Comparison of ENCODE assay signal across 29 cellular contexts in the genomic region with DNA sequence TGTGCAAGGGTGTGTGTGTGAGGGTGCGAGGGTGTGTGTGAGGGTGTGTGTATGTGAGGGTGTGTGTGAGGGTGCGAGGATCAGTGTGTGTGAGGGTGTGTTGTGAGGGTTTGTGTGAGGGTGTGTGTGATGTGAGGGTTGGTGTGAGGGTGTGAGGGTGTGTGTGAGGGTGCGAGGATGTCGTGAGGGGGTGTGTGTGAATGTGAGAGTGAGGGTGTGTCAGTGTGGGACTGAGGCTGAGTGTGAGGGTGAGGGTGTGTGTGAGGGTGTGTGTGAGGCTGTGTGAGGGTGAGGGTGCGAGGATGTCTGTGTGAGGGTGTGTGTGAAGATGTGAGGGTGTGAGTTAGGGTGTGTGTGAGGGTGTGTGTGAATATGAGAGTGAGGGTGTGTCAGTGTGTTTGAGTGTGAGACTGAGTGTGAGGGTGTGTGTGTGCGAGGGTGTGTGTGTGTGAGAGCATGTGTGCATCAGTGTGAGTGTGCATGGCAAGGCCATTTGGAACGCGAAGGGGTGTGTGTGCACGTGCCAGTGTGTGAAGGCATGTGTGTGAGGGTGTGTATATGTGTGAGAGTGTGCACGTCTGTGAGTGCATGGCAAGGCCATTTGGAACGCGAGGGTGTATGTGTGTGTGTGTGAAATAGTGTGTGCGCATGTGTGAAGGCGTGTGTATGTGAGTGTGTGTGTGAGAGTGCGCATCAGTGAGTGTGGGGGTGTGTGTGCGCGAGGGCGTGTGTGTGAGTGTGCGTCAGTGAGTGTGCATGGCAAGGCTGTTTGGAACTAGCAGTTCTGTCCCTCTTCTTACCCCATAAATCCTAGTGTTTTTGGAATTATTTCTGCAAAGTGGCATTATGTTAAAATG.
DNase-seq lines count a peak whose midpoint lies in the region; ATAC-seq, FAIRE-seq and TF ChIP-seq lines count a peak whose summit lies in the region.
"Had no signal": no experiment of that assay in that cellular context is flagged by ENCODE, and none has a peak within 500 bp of the region (broad histone marks: within the 10 kb centered on the region; RNA-seq: fewer than 3 reads in every experiment).

No MANE protein-coding gene starts in this region.

- H3K4me1 ChIP-seq in K562 (replicated peaks in 1 of 2; ENCODE audit: control insufficient read depth in 2 of 2, insufficient read depth in 2 of 2, low read length in 2 of 2) (peaks cover 0 to 22% of the 10 kb centered on the region in 2 experiments; a peak in 3 of 5 replicates), lung (ENCODE audit: control insufficient read depth in 2 of 2, insufficient read depth in 2 of 2, low read length in 2 of 2) (peaks cover 0 to 4% of the 10 kb centered on the region in 2 donors), vagina (peaks cover 14% of the 10 kb centered on the region)
- H3K4me1 ChIP-seq: gastroesophageal sphincter, Peyer's patch had no signal

- no peaks in the 10 kb centered on the region for H3K79me2 ChIP-seq in K562 (ENCODE audit: control insufficient read depth, insufficient read depth, low read length)

- H3K36me3 Mint-ChIP-seq in activated naive CD8-positive, alpha-beta T cell treated with anti-CD3 and anti-CD28 coated beads, Interleukin-2, amount 50 U/mL, for 24 hours (ENCODE audit: low read depth) = no peaks in the 10 kb centered on the region
- peaks cover 2% of the 10 kb centered on the region for H3K36me3 Mint-ChIP-seq in activated naive CD8-positive, alpha-beta T cell treated with anti-CD3 and anti-CD28 coated beads for 36 hours

- H4K20me1 ChIP-seq in K562 (replicated peaks; ENCODE audit: control insufficient read depth, insufficient read depth, low read length) = peaks cover 12% of the 10 kb centered on the region

- no peak for TF ChIP-seq EP300 in K562 (IDR thresholded peaks at IDR 0.05; ENCODE audit: low read length)

- 61% methylated on average over 19 of the region's 19 CpGs for WGBS in K562 (ENCODE audit: insufficient coverage, low coverage, missing lambda C conversion rate)
- 97 to 98% methylated on average over 19 of the region's 19 CpGs for WGBS in lung, 2 donors

- H3K27ac ChIP-seq in K562 (ENCODE audit: extremely low read depth, low read depth, low read length) (no peak overlapping the region), lung (ENCODE audit: low read depth in 1 of 2, low read length in 1 of 2) (no peak overlapping the region), vagina (no peak overlapping the region)
- H3K27ac ChIP-seq: gastroesophageal sphincter, hepatocyte, pancreas, Peyer's patch had no signal

- TF ChIP-seq POLR2A in K562 (conservative IDR thresholded peaks at IDR 0.05) (no peak), vagina (IDR thresholded peaks at IDR 0.05) (no peak)

- H3K27ac Mint-ChIP-seq in activated naive CD8-positive, alpha-beta T cell treated with anti-CD3 and anti-CD28 coated beads, Interleukin-2, amount 50 U/mL, for 24 hours = no peak overlapping the region
- H3K27ac Mint-ChIP-seq in activated naive CD8-positive, alpha-beta T cell treated with anti-CD3 and anti-CD28 coated beads for 36 hours = no peak overlapping the region
- H3K27ac Mint-ChIP-seq: activated CD8-positive, alpha-beta T cell treated with anti-CD3 and anti-CD28 coated beads, Interleukin-2, amount 10 ng/mL, durations not matched to agents 7 days and 5 days; CD4-positive, alpha-beta T cell; T-helper 2 cell treated with Interferon-gamma antibody and Interleukin-4, amounts not matched to agents 5 μg/mL and 100 μg/mL, for 36 hours had no signal

- no peak overlapping the region for H2AFZ ChIP-seq in K562 (ENCODE audit: low read depth, low read length)
- H2AFZ ChIP-seq: hepatocyte had no signal

- H3K9me1 ChIP-seq in K562 (ENCODE audit: control insufficient read depth, insufficient read depth, low read length) = no peaks in the 10 kb centered on the region

- intact Hi-C loops in K562 (cut with micrococcal nuclease) (no loop called here), vagina (cut with DNase I) (no loop called here)

- FAIRE-seq in K562 (lab: Jason Lieb, UNC) = no peak
- FAIRE-seq: A204.1, pancreas, urothelium cell line had no signal

- TF ChIP-seq CTCF in K562 (IDR thresholded peaks at IDR 0.05 in 2 of 3, conservative IDR thresholded peaks at IDR 0.05 in 1 of 3; ENCODE audit: insufficient read depth in 2 of 3, low read depth in 1 of 3, low read length in 3 of 3) = no peak
- no peak for TF ChIP-seq CTCF in lung (IDR thresholded peaks at IDR 0.05; ENCODE audit: control extremely low read depth, extremely low read depth)
- TF ChIP-seq CTCF in vagina (IDR thresholded peaks at IDR 0.05) = no peak

- H3K9me3 Mint-ChIP-seq in activated naive CD8-positive, alpha-beta T cell treated with anti-CD3 and anti-CD28 coated beads, Interleukin-2, amount 50 U/mL, for 24 hours = no peaks in the 10 kb centered on the region
- no peaks in the 10 kb centered on the region for H3K9me3 Mint-ChIP-seq in activated naive CD8-positive, alpha-beta T cell treated with anti-CD3 and anti-CD28 coated beads for 36 hours
- H3K9me3 Mint-ChIP-seq: CD4-positive, alpha-beta T cell; central memory CD8-positive, alpha-beta T cell; T-helper 2 cell treated with Interferon-gamma antibody and Interleukin-4, amounts not matched to agents 5 μg/mL and 100 μg/mL, for 36 hours had no signal

- no peaks in the 10 kb centered on the region for H3K36me3 ChIP-seq in K562 (ENCODE audit: control insufficient read depth, insufficient read depth, low read length)
- H3K36me3 ChIP-seq in lung (ENCODE audit: control insufficient read depth in 2 of 2, insufficient read depth in 2 of 2, low read length in 2 of 2) = no peaks in the 10 kb centered on the region
- no peaks in the 10 kb centered on the region for H3K36me3 ChIP-seq in vagina
- H3K36me3 ChIP-seq: gastroesophageal sphincter, pancreas, Peyer's patch had no signal

- in situ Hi-C loops in K562 (cut with MboI) = no loop called here

- TF ChIP-seq RAD21 in K562 (CRISPR knock-in tag; conservative IDR thresholded peaks at IDR 0.05 in 1 of 2, IDR thresholded peaks at IDR 0.05 in 1 of 2) = no peak

- peaks cover 12 to 48% of the 10 kb centered on the region in 2 experiments; a peak in 3 of 5 replicates for H3K27me3 ChIP-seq in K562 (ENCODE audit: control insufficient read depth in 2 of 2, insufficient read depth in 2 of 2, low read length in 2 of 2)
- no peaks in the 10 kb centered on the region for H3K27me3 ChIP-seq in lung (ENCODE audit: control insufficient read depth, insufficient read depth)
- H3K27me3 ChIP-seq in vagina = no peaks in the 10 kb centered on the region
- H3K27me3 ChIP-seq: gastroesophageal sphincter, hepatocyte, pancreas, Peyer's patch had no signal

- H3K9ac ChIP-seq in K562 (ENCODE audit: insufficient read depth in 1 of 2, low read depth in 2 of 2, low read length in 2 of 2) = no peak overlapping the region

- no peak overlapping the region for H3K4me3 Mint-ChIP-seq in activated naive CD8-positive, alpha-beta T cell treated with anti-CD3 and anti-CD28 coated beads, Interleukin-2, amount 50 U/mL, for 24 hours
- no peak overlapping the region for H3K4me3 Mint-ChIP-seq in activated naive CD8-positive, alpha-beta T cell treated with anti-CD3 and anti-CD28 coated beads for 36 hours
- H3K4me3 Mint-ChIP-seq: activated CD8-positive, alpha-beta T cell treated with anti-CD3 and anti-CD28 coated beads, Interleukin-2, amount 10 ng/mL, durations not matched to agents 7 days and 5 days; CD4-positive, alpha-beta T cell; central memory CD8-positive, alpha-beta T cell; nephron; T-helper 2 cell treated with Interferon-gamma antibody and Interleukin-4, amounts not matched to agents 5 μg/mL and 100 μg/mL, for 36 hours had no signal

- peaks cover 9% of the 10 kb centered on the region for H3K4me1 Mint-ChIP-seq in activated naive CD8-positive, alpha-beta T cell treated with anti-CD3 and anti-CD28 coated beads, Interleukin-2, amount 50 U/mL, for 24 hours
- no peaks in the 10 kb centered on the region for H3K4me1 Mint-ChIP-seq in activated naive CD8-positive, alpha-beta T cell treated with anti-CD3 and anti-CD28 coated beads for 36 hours

- H3K9me3 ChIP-seq in K562 (replicated peaks; ENCODE audit: control insufficient read depth, insufficient read depth, low read depth, low read length) (no peaks in the 10 kb centered on the region), lung (ENCODE audit: control insufficient read depth in 2 of 2, insufficient read depth in 1 of 2, low read length in 1 of 2) (no peaks in the 10 kb centered on the region), vagina (no peaks in the 10 kb centered on the region)
- H3K9me3 ChIP-seq: gastroesophageal sphincter, pancreas, Peyer's patch had no signal

- no peak overlapping the region for H3K4me3 ChIP-seq in K562
- no peak overlapping the region for H3K4me3 ChIP-seq in lung
- no peak overlapping the region for H3K4me3 ChIP-seq in vagina
- H3K4me3 ChIP-seq: gastroesophageal sphincter, hepatocyte, pancreas, Peyer's patch had no signal

- POLR2A ChIA-PET in K562 (lab: Yijun Ruan, JAX) = no interaction called here

- ATAC-seq in activated naive CD8-positive, alpha-beta T cell treated with anti-CD3 and anti-CD28 coated beads, Interleukin-2, amount 50 U/mL, for 24 hours = peak; percentile 25
- ATAC-seq in K562 (no peak), lung (ENCODE audit: insufficient read depth, low FRiP score) (no peak), GM18520 (IDR thresholded peaks at IDR 0.05; ENCODE audit: unreplicated experiment) (no peak)
- ATAC-seq: activated CD8-positive, alpha-beta T cell treated with anti-CD3 and anti-CD28 coated beads, Interleukin-2, amount 10 ng/mL, durations not matched to agents 7 days and 5 days; gastroesophageal sphincter; pancreas; stimulated activated naive CD8-positive, alpha-beta T cell treated with anti-CD3 and anti-CD28 coated beads, Interleukin-15, Interleukin-2, amounts not matched to agents 100 U/mL and 50 U/mL, for 24 hours had no signal

- CTCF ChIA-PET in K562 (lab: Yijun Ruan, JAX; ENCODE audit: low intra/inter-chr PET ratio) = no interaction called here

- DNase-seq in activated naive CD8-positive, alpha-beta T cell treated with anti-CD3 and anti-CD28 coated beads, Interleukin-2, amount 50 U/mL, for 24 hours = no peak
- DNase-seq in activated naive CD8-positive, alpha-beta T cell treated with anti-CD3 and anti-CD28 coated beads for 36 hours = no peak
- DNase-seq in K562 (ENCODE audit: extremely low read depth in 1 of 4, low spot score in 3 of 4) (no peak), lung (ENCODE audit: low spot score) (peak; percentile 23), vagina (ENCODE audit: extremely low spot score in 2 of 2) (peak; percentile 49 to 82), NCI-H2171 treated with DMSO at 0.1 percent for 48 hours (lab: John Stamatoyannopoulos, UW) (no peak), NCI-H2227 treated with DMSO at 0.1 percent for 48 hours (lab: John Stamatoyannopoulos, UW) (no peak)
- DNase-seq: activated CD8-positive, alpha-beta T cell treated with anti-CD3 and anti-CD28 coated beads, Interleukin-2, amount 10 ng/mL, durations not matched to agents 7 days and 5 days; activated T-cell treated with anti-CD3 and anti-CD28 coated beads, Interleukin-2, amount 50 U/mL, for 1 hour; CD4-positive, alpha-beta T cell; HCEC 1CT; left cardiac atrium; NCI-H1436 treated with DMSO at 0.1 percent for 48 hours; NCI-H2081 treated with DMSO at 0.1 percent for 48 hours; NCI-H748 treated with DMSO at 0.1 percent for 48 hours; retina; SIG-M5; stimulated activated CD4-positive, alpha-beta T cell treated with anti-CD3 and anti-CD28 coated beads, Interleukin-1b, Interleukin-23, amount 100 ng/mL, for 48 hours; stimulated activated naive CD8-positive, alpha-beta T cell treated with anti-CD3 and anti-CD28 coated beads, Interleukin-15, Interleukin-2, amounts not matched to agents 100 U/mL and 50 U/mL, for 24 hours had no signal

- H3K27me3 Mint-ChIP-seq in activated naive CD8-positive, alpha-beta T cell treated with anti-CD3 and anti-CD28 coated beads, Interleukin-2, amount 50 U/mL, for 24 hours = no peaks in the 10 kb centered on the region
- no peaks in the 10 kb centered on the region for H3K27me3 Mint-ChIP-seq in activated naive CD8-positive, alpha-beta T cell treated with anti-CD3 and anti-CD28 coated beads for 36 hours
- H3K27me3 Mint-ChIP-seq: CD4-positive, alpha-beta T cell; central memory CD8-positive, alpha-beta T cell had no signal

- H3K4me2 ChIP-seq in K562 (ENCODE audit: insufficient read depth, low read length) = no peak overlapping the region
- H3K4me2 ChIP-seq: hepatocyte had no signal

- BruUV-seq in K562 (replicated peaks; lab: Mats Ljungman, UMichigan) = no TSS peak

Comparison
In these comparisons a context has a peak if more than half of its experiments do, and no peak if none do; other contexts are left out.
1. DNase-seq: peak in lung (single experiment) and vagina (2 of 2); none in activated naive CD8-positive, alpha-beta T cell treated with anti-CD3 and anti-CD28 coated beads, Interleukin-2, amount 50 U/mL, for 24 hours (single experiment), activated naive CD8-positive, alpha-beta T cell treated with anti-CD3 and anti-CD28 coated beads for 36 hours (single experiment), K562 (0 of 4), NCI-H2171 treated with DMSO at 0.1 percent for 48 hours (single experiment) and NCI-H2227 treated with DMSO at 0.1 percent for 48 hours (single experiment).